9 cellular contexts compared by ENCODE assay signal in genomic region chr15:85494035-85494793, GRCh38.
DNase-seq lines count a peak whose midpoint lies in the region; ATAC-seq lines count a peak whose summit lies in the region.
"Had no signal": no experiment of that assay in that cellular context is flagged by ENCODE, and none has a peak within 500 bp of the region (broad histone marks: within the 10 kb centered on the region; RNA-seq: fewer than 3 reads in every experiment).

No MANE protein-coding gene starts in this region.

- peaks cover 96% of the 10 kb centered on the region for H3K79me2 ChIP-seq in Karpas-422 (ENCODE audit: low read length)

- H3K36me3 Mint-ChIP-seq in activated naive CD4-positive, alpha-beta T cell treated with anti-CD3 and anti-CD28 coated beads, Interleukin-2, amount 50 U/mL, for 72 hours = no peaks in the 10 kb centered on the region

- H3K4me1 ChIP-seq in BLaER1 treated with 17β-estradiol and CSF1 and Interleukin-3, amounts not matched to agents 10 nM and 100 nM = peaks cover 12 to 43% (median 26%) of the 10 kb centered on the region in 10 experiments
- peaks cover 99% of the 10 kb centered on the region for H3K4me1 ChIP-seq in Karpas-422 (ENCODE audit: low read length)
- H3K4me1 ChIP-seq in mucosa of stomach (ENCODE audit: control insufficient read depth, insufficient read depth, low read length) = peaks cover 56% of the 10 kb centered on the region

- no peaks in the 10 kb centered on the region for H3K9me2 ChIP-seq in Karpas-422 (replicated peaks; ENCODE audit: insufficient read depth, low read length)

- H2AFZ ChIP-seq in Karpas-422 (ENCODE audit: low read length) = no peak overlapping the region

- no peak for DNase-seq in Karpas-422
- DNase-seq in dermis microvascular lymphatic vessel endothelial cell (ENCODE audit: low read depth in 2 of 2) = peak; percentile 84 to 95
- DNase-seq in activated naive CD4-positive, alpha-beta T cell treated with anti-CD3 and anti-CD28 coated beads, Interleukin-2, amount 50 U/mL, for 72 hours (ENCODE audit: low spot score in 2 of 2) = no peak
- DNase-seq in hypothalamus (lab: John Stamatoyannopoulos, UW) = no peak
- DNase-seq in activated T-cell treated with anti-CD3 and anti-CD28 coated beads, Interleukin-2, amount 50 U/mL, for 48 hours = no peak
- DNase-seq in activated CD4-positive, alpha-beta T cell treated with anti-CD3 and anti-CD28 coated beads, Interleukin-2, amount 50 U/mL, for 48 hours = no peak

- H3K9me3 ChIP-seq in BLaER1 treated with 17β-estradiol and CSF1 and Interleukin-3, amounts not matched to agents 10 nM and 100 nM (replicated peaks in 1 of 11) = no peaks in the 10 kb centered on the region
- H3K9me3 ChIP-seq in Karpas-422 (ENCODE audit: low read length) = no peaks in the 10 kb centered on the region
- no peaks in the 10 kb centered on the region for H3K9me3 ChIP-seq in mucosa of stomach (ENCODE audit: control insufficient read depth, low read length)
- H3K9me3 ChIP-seq: neutrophil had no signal

- no peak overlapping the region for H3K9ac ChIP-seq in BLaER1 treated with 17β-estradiol and CSF1 and Interleukin-3, amounts not matched to agents 10 nM and 100 nM
- H3K9ac ChIP-seq in Karpas-422 (ENCODE audit: low read length) (peak overlapping the region; percentile 2; the same call in 1 of the 2 replicates), mucosa of stomach (ENCODE audit: low read length) (peak overlapping the region; percentile 36)

- H3K27ac ChIP-seq in BLaER1 treated with 17β-estradiol and CSF1 and Interleukin-3, amounts not matched to agents 10 nM and 100 nM = no peak overlapping the region
- H3K27ac ChIP-seq in Karpas-422 (ENCODE audit: low read length) = peak overlapping the region; percentile 42
- H3K27ac ChIP-seq: neutrophil had no signal

- H3K9me3 Mint-ChIP-seq in activated naive CD4-positive, alpha-beta T cell treated with anti-CD3 and anti-CD28 coated beads, Interleukin-2, amount 50 U/mL, for 72 hours = no peaks in the 10 kb centered on the region

- no peaks in the 10 kb centered on the region for H3K36me3 ChIP-seq in BLaER1 treated with 17β-estradiol and CSF1 and Interleukin-3, amounts not matched to agents 10 nM and 100 nM
- H3K36me3 ChIP-seq in Karpas-422 (ENCODE audit: insufficient read depth, low read length) (no peaks in the 10 kb centered on the region), mucosa of stomach (ENCODE audit: control insufficient read depth, insufficient read depth, low read length) (no peaks in the 10 kb centered on the region)
- H3K36me3 ChIP-seq: neutrophil had no signal

- no peak overlapping the region for H3K27ac Mint-ChIP-seq in activated naive CD4-positive, alpha-beta T cell treated with anti-CD3 and anti-CD28 coated beads, Interleukin-2, amount 50 U/mL, for 72 hours

- H3K4me2 ChIP-seq in BLaER1 treated with 17β-estradiol and CSF1 and Interleukin-3, amounts not matched to agents 10 nM and 100 nM = peak overlapping the region; percentile 3 to 49 (median 26); a peak in 17 of 22 replicates
- peak overlapping the region; percentile 16 for H3K4me2 ChIP-seq in Karpas-422 (ENCODE audit: low read depth, low read length, poor library complexity, severe bottlenecking)

- peaks cover 0 to 3% (median 0%) of the 10 kb centered on the region in 11 experiments; a peak in 3 of 22 replicates for H4K20me1 ChIP-seq in BLaER1 treated with 17β-estradiol and CSF1 and Interleukin-3, amounts not matched to agents 10 nM and 100 nM
- no peaks in the 10 kb centered on the region for H4K20me1 ChIP-seq in Karpas-422 (ENCODE audit: insufficient read depth, low read depth, low read length)

- H3K4me3 ChIP-seq in BLaER1 treated with 17β-estradiol and CSF1 and Interleukin-3, amounts not matched to agents 10 nM and 100 nM = no peak overlapping the region
- no peak overlapping the region for H3K4me3 ChIP-seq in Karpas-422 (ENCODE audit: low read length)
- H3K4me3 ChIP-seq in mucosa of stomach (ENCODE audit: low read length) = no peak overlapping the region

- no peak for ATAC-seq in activated naive CD4-positive, alpha-beta T cell treated with anti-CD3 and anti-CD28 coated beads, Interleukin-2, amount 50 U/mL, for 72 hours

- H3K27me3 ChIP-seq in BLaER1 treated with 17β-estradiol and CSF1 and Interleukin-3, amounts not matched to agents 10 nM and 100 nM = no peaks in the 10 kb centered on the region
- H3K27me3 ChIP-seq in Karpas-422 (ENCODE audit: low read length) (no peaks in the 10 kb centered on the region), mucosa of stomach (ENCODE audit: control insufficient read depth, insufficient read depth, low read length) (no peaks in the 10 kb centered on the region)
- H3K27me3 ChIP-seq: neutrophil had no signal

Comparison
In these comparisons a context has a peak if more than half of its experiments do, and no peak if none do; other contexts are left out.
1. H3K9ac ChIP-seq: peak in Karpas-422 (single experiment) and mucosa of stomach (single experiment); none in BLaER1 treated with 17β-estradiol and CSF1 and Interleukin-3, amounts not matched to agents 10 nM and 100 nM (0 of 11).
2. DNase-seq: peak in dermis microvascular lymphatic vessel endothelial cell (2 of 2); none in Karpas-422 (single experiment), activated naive CD4-positive, alpha-beta T cell treated with anti-CD3 and anti-CD28 coated beads, Interleukin-2, amount 50 U/mL, for 72 hours (0 of 2), hypothalamus (0 of 51), activated T-cell treated with anti-CD3 and anti-CD28 coated beads, Interleukin-2, amount 50 U/mL, for 48 hours (0 of 2) and activated CD4-positive, alpha-beta T cell treated with anti-CD3 and anti-CD28 coated beads, Interleukin-2, amount 50 U/mL, for 48 hours (0 of 2).